Comparison of ENCODE assay signal across 7 cellular contexts in genomic region chr4:168415911-168416310, GRCh38.
"Had no signal": no experiment of that assay in that cellular context is flagged by ENCODE, and none has a peak within 500 bp of the region (broad histone marks: within the 10 kb centered on the region; RNA-seq: fewer than 3 reads in every experiment).

No MANE protein-coding gene starts in this region.

- ATAC-seq: HepG2, K562 had no signal

- DNase-seq: IMR-90, KBM-7, KG1 had no signal

- FAIRE-seq: HepG2, HTR-8/SVneo, K562 had no signal

- H3K4me3 ChIP-seq: K562 had no signal

- H3K27ac ChIP-seq: HL-60 had no signal
